Comparison of ENCODE assay signal across 8 cellular contexts in the genomic region with DNA sequence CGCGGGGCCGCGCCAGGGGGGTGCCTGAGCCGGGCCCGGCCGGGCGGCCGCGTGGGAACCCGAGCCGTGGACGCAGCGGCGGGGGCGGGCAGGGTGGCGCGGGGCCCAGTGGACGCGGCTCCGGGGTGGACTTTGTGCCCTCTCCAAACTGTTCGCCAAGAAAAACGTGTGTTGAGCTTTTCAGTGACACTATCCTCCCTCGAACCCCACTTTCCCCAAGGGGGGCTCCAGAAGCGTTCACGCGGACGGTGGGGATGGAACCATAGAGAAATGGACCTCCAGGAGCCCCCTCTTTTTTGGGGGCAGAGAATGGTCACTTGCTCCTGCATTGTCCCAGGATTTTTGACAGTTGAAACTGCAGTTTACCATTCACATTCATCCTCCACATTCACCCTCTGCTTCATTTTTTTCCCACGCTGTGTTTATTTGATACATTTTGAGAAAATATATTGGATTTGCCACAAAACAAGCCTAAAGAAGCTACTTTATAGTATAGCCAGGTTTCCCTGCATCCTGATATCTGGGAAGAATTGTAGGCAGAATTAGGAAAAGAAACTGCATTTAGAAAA. TPM values are rescaled to one million over a fixed set of nuclear protein-coding genes. Genes with fewer than 3 reads are reported as not detected.
DNase-seq lines count a peak whose midpoint lies in the region; ATAC-seq, FAIRE-seq and TF ChIP-seq lines count a peak whose summit lies in the region.

No MANE protein-coding gene starts in this region.

- peak overlapping the region; percentile 46 for H3K9ac ChIP-seq in muscle layer of colon (ENCODE audit: low read length)

- H3K4me1 ChIP-seq in muscle layer of colon (ENCODE audit: insufficient read depth, low read length), result peaks cover 21% of the 10 kb centered on the region

- no peak for TF ChIP-seq CTCF in bronchial epithelial cell (IDR thresholded peaks at IDR 0.05; ENCODE audit: insufficient read depth, low read length, severe bottlenecking)

- no peak for ATAC-seq in GM21825 (IDR thresholded peaks at IDR 0.05; ENCODE audit: unreplicated experiment)
- no peak for ATAC-seq in GM18907 (IDR thresholded peaks at IDR 0.05; ENCODE audit: unreplicated experiment)
- ATAC-seq in HG03521 (IDR thresholded peaks at IDR 0.05; ENCODE audit: unreplicated experiment), result no peak

- no peak for FAIRE-seq in bronchial epithelial cell (lab: Jason Lieb, UNC)

- peak overlapping the region; percentile 86 for H3K4me3 ChIP-seq in bronchial epithelial cell (ENCODE audit: low read depth, low read length)
- H3K4me3 ChIP-seq in muscle layer of colon (ENCODE audit: low read depth in 1 of 2, low read length in 2 of 2), result peak overlapping the region; percentile 69 to 92

- DNase-seq in AG08395 (ENCODE audit: low spot score) (peak; percentile 74), HuH-7 (ENCODE audit: low spot score) (peak; percentile 10), bronchial epithelial cell (ENCODE audit: low read depth) (no peak), HuH-7.5 (ENCODE audit: low spot score) (no peak)

- H3K9me3 ChIP-seq in muscle layer of colon (ENCODE audit: low read length), result no peaks in the 10 kb centered on the region

- H3K27me3 ChIP-seq in bronchial epithelial cell (ENCODE audit: control insufficient read depth, insufficient read depth, low read length) (no peaks in the 10 kb centered on the region), muscle layer of colon (ENCODE audit: control insufficient read depth in 1 of 2, insufficient read depth in 2 of 2, low read length in 2 of 2) (no peaks in the 10 kb centered on the region)

- H3K36me3 ChIP-seq in bronchial epithelial cell (ENCODE audit: control insufficient read depth, insufficient read depth, low read length) (no peaks in the 10 kb centered on the region), muscle layer of colon (ENCODE audit: insufficient read depth, low read length) (no peaks in the 10 kb centered on the region)

- peak overlapping the region; percentile 93 for H3K27ac ChIP-seq in muscle layer of colon (ENCODE audit: low read depth, low read length)

RNA-seq across cellular contexts. Expression of gene HIVEP1, which starts 2.8 kb away (rescaled TPM):
- total RNA-seq in bronchial epithelial cell, result 6.8 and 12.3 TPM in 2 replicates

Comparison
In these comparisons a context has a peak if more than half of its experiments do, and no peak if none do; other contexts are left out.
1. DNase-seq: peak in AG08395 (single experiment) and HuH-7 (single experiment); none in bronchial epithelial cell (single experiment) and HuH-7.5 (single experiment).